1 cellular context compared by ENCODE assay signal in the genomic region with DNA sequence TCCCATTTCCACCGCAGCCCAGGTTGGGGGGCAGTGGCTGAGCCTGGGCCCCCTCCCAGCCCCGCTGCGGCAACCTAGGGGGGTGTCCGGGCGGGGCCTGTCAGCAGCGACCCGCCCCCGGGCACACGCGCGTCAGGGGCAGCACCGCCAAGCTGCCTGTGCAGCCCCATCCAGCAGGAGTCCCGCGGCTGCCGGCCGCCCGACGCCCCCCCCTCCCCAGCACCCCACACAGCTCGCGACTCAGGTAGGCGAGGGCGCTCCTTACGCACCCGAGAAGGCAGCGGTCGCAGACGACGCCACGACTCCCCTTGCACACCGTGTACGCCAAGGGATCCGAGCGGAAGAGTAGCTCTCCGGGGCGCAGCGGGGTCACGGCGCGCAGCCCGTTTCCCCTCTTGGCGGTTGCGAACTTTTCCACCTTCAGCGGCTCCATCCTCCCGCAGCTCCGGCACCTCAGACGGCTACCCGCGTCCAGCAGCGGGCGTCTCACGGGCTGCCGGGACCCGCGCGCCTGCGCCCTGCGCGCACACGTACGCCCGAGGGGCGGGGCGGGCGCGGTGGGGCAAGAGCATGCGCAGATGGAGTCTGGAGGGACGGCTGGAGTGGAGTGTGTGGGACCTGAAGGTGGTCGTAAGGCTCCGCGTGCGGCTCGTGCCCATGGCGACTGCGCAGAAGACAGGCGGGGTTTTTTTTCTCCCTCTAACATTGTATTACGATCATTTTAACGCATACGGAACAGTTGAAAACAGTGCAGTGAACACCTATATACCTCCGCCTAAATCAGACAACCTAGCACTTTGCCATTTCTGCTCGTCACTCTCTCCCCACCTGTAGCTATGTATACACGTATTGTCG.
TF ChIP-seq lines count a peak whose summit lies in the region.

Gene SMYD3 (minus strand): TSS at position 495 of the 855 bp plus-strand sequence.

TF ChIP-seq in HepG2, 621 proteins besides CTCF, POLR2A, EP300 and RAD21 (continued from another document and continues in another):
- TF ChIP-seq, protein P1, sequence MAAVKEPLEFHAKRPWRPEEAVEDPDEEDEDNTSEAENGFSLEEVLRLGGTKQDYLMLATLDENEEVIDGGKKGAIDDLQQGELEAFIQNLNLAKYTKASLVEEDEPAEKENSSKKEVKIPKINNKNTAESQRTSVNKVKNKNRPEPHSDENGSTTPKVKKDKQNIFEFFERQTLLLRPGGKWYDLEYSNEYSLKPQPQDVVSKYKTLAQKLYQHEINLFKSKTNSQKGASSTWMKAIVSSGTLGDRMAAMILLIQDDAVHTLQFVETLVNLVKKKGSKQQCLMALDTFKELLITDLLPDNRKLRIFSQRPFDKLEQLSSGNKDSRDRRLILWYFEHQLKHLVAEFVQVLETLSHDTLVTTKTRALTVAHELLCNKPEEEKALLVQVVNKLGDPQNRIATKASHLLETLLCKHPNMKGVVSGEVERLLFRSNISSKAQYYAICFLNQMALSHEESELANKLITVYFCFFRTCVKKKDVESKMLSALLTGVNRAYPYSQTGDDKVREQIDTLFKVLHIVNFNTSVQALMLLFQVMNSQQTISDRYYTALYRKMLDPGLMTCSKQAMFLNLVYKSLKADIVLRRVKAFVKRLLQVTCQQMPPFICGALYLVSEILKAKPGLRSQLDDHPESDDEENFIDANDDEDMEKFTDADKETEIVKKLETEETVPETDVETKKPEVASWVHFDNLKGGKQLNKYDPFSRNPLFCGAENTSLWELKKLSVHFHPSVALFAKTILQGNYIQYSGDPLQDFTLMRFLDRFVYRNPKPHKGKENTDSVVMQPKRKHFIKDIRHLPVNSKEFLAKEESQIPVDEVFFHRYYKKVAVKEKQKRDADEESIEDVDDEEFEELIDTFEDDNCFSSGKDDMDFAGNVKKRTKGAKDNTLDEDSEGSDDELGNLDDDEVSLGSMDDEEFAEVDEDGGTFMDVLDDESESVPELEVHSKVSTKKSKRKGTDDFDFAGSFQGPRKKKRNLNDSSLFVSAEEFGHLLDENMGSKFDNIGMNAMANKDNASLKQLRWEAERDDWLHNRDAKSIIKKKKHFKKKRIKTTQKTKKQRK (IDR thresholded peaks at IDR 0.05; ENCODE audit: low read length): no peak
- TF ChIP-seq ZNF558 (CRISPR knock-in tag; IDR thresholded peaks at IDR 0.05; ENCODE audit: borderline replicate concordance): no peak
- TF ChIP-seq HBP1 (CRISPR knock-in tag; IDR thresholded peaks at IDR 0.05; ENCODE audit: low read depth): peak; percentile 52; the same call in 1 of the 2 replicates
- no peak for TF ChIP-seq NFRKB (IDR thresholded peaks at IDR 0.05)
- 0 out of 2 replicates have a peak, but pooled peaks have one; percentile 55 for TF ChIP-seq NCOA1 (CRISPR knock-in tag; IDR thresholded peaks at IDR 0.05)
- TF ChIP-seq ZC3H4 (CRISPR knock-in tag; IDR thresholded peaks at IDR 0.05; ENCODE audit: borderline replicate concordance): no peak
- no peak for TF ChIP-seq DMAP1 (CRISPR knock-in tag; IDR thresholded peaks at IDR 0.05)
- 0 out of 2 replicates have a peak, but pooled peaks have one; percentile 15 for TF ChIP-seq ZNF235 (CRISPR knock-in tag; IDR thresholded peaks at IDR 0.05; ENCODE audit: borderline replicate concordance)
- no peak for TF ChIP-seq ISX (CRISPR knock-in tag; conservative IDR thresholded peaks at IDR 0.05)
- TF ChIP-seq, protein P2, sequence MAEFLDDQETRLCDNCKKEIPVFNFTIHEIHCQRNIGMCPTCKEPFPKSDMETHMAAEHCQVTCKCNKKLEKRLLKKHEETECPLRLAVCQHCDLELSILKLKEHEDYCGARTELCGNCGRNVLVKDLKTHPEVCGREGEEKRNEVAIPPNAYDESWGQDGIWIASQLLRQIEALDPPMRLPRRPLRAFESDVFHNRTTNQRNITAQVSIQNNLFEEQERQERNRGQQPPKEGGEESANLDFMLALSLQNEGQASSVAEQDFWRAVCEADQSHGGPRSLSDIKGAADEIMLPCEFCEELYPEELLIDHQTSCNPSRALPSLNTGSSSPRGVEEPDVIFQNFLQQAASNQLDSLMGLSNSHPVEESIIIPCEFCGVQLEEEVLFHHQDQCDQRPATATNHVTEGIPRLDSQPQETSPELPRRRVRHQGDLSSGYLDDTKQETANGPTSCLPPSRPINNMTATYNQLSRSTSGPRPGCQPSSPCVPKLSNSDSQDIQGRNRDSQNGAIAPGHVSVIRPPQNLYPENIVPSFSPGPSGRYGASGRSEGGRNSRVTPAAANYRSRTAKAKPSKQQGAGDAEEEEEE (CRISPR knock-in tag; IDR thresholded peaks at IDR 0.05; ENCODE audit: borderline replicate concordance): no peak
- TF ChIP-seq IRX3 (CRISPR knock-in tag; IDR thresholded peaks at IDR 0.05; ENCODE audit: borderline replicate concordance, low read depth): no peak
- TF ChIP-seq HIC2 (CRISPR knock-in tag; IDR thresholded peaks at IDR 0.05; ENCODE audit: low read depth): no peak
- TF ChIP-seq ZNF30 (CRISPR knock-in tag; IDR thresholded peaks at IDR 0.05): no peak
- TF ChIP-seq MAZ (IDR thresholded peaks at IDR 0.05; ENCODE audit: borderline replicate concordance, low read depth, low read length): no peak
- TF ChIP-seq MAZ (CRISPR knock-in tag; IDR thresholded peaks at IDR 0.05; ENCODE audit: low read depth): 0 out of 2 replicates have a peak, but pooled peaks have one; percentile 14
- TF ChIP-seq NR3C1 (CRISPR knock-in tag; IDR thresholded peaks at IDR 0.05): no peak
- TF ChIP-seq AGO2 (optimal IDR thresholded peaks at IDR 0.05; ENCODE audit: low read depth, low read length): no peak
- TF ChIP-seq SP1 (IDR thresholded peaks at IDR 0.05): no peak
- no peak for TF ChIP-seq SP1 (CRISPR knock-in tag; IDR thresholded peaks at IDR 0.05)
- TF ChIP-seq EZH2 (conservative IDR thresholded peaks at IDR 0.05; ENCODE audit: low read depth, low read length): no peak
- TF ChIP-seq CBFB (CRISPR knock-in tag; IDR thresholded peaks at IDR 0.05): no peak
- TF ChIP-seq, protein P3, sequence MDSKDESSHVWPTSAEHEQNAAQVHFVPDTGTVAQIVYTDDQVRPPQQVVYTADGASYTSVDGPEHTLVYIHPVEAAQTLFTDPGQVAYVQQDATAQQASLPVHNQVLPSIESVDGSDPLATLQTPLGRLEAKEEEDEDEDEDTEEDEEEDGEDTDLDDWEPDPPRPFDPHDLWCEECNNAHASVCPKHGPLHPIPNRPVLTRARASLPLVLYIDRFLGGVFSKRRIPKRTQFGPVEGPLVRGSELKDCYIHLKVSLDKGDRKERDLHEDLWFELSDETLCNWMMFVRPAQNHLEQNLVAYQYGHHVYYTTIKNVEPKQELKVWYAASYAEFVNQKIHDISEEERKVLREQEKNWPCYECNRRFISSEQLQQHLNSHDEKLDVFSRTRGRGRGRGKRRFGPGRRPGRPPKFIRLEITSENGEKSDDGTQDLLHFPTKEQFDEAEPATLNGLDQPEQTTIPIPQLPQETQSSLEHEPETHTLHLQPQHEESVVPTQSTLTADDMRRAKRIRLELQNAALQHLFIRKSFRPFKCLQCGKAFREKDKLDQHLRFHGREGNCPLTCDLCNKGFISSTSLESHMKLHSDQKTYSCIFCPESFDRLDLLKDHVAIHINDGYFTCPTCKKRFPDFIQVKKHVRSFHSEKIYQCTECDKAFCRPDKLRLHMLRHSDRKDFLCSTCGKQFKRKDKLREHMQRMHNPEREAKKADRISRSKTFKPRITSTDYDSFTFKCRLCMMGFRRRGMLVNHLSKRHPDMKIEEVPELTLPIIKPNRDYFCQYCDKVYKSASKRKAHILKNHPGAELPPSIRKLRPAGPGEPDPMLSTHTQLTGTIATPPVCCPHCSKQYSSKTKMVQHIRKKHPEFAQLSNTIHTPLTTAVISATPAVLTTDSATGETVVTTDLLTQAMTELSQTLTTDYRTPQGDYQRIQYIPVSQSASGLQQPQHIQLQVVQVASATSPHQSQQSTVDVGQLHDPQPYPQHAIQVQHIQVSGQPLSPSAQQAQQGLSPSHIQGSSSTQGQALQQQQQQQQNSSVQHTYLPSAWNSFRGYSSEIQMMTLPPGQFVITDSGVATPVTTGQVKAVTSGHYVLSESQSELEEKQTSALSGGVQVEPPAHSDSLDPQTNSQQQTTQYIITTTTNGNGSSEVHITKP (CRISPR knock-in tag; IDR thresholded peaks at IDR 0.05; ENCODE audit: low read depth): no peak
- TF ChIP-seq ZNF660 (CRISPR knock-in tag; IDR thresholded peaks at IDR 0.05; ENCODE audit: borderline replicate concordance, low read depth): no peak
- TF ChIP-seq TAF15 (IDR thresholded peaks at IDR 0.05; ENCODE audit: low read depth, low read length, poor library complexity, severe bottlenecking): no peak
- no peak for TF ChIP-seq ZNF674 (CRISPR knock-in tag; IDR thresholded peaks at IDR 0.05; ENCODE audit: low read depth)
- no peak for TF ChIP-seq DPF2 (CRISPR knock-in tag; IDR thresholded peaks at IDR 0.05; ENCODE audit: borderline replicate concordance, low read depth)
- no peak for TF ChIP-seq KLF9 (CRISPR knock-in tag; IDR thresholded peaks at IDR 0.05; ENCODE audit: low read depth)
- TF ChIP-seq ZSCAN20 (CRISPR knock-in tag; IDR thresholded peaks at IDR 0.05; ENCODE audit: borderline replicate concordance): no peak
- TF ChIP-seq ZNF678 (CRISPR knock-in tag; IDR thresholded peaks at IDR 0.05): no peak
- no peak for TF ChIP-seq ZNF746 (CRISPR knock-in tag; IDR thresholded peaks at IDR 0.05)
- TF ChIP-seq GATAD1 (CRISPR knock-in tag; IDR thresholded peaks at IDR 0.05): peak; percentile 23; the same call in 1 of the 2 replicates
- TF ChIP-seq ZNF589 (CRISPR knock-in tag; conservative IDR thresholded peaks at IDR 0.05): no peak
- 0 out of 2 replicates have a peak, but pooled peaks have one; percentile 39 for TF ChIP-seq ZNF274 (CRISPR knock-in tag; IDR thresholded peaks at IDR 0.05)
- 0 out of 2 replicates have a peak, but pooled peaks have one; percentile 27 for TF ChIP-seq SATB2 (CRISPR knock-in tag; IDR thresholded peaks at IDR 0.05)
- TF ChIP-seq ZNF780A (CRISPR knock-in tag; IDR thresholded peaks at IDR 0.05): peak; percentile 43; the same call in 1 of the 2 replicates
- TF ChIP-seq FOXK2 (IDR thresholded peaks at IDR 0.05): no peak
- TF ChIP-seq, protein P4, sequence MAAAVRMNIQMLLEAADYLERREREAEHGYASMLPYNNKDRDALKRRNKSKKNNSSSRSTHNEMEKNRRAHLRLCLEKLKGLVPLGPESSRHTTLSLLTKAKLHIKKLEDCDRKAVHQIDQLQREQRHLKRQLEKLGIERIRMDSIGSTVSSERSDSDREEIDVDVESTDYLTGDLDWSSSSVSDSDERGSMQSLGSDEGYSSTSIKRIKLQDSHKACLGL (CRISPR knock-in tag; IDR thresholded peaks at IDR 0.05): 0 out of 2 replicates have a peak, but pooled peaks have one; percentile 64
- TF ChIP-seq ZSCAN25 (CRISPR knock-in tag; IDR thresholded peaks at IDR 0.05): no peak
- no peak for TF ChIP-seq GLMP (CRISPR knock-in tag; IDR thresholded peaks at IDR 0.05; ENCODE audit: borderline replicate concordance)
- no peak for TF ChIP-seq XBP1 (CRISPR knock-in tag; IDR thresholded peaks at IDR 0.05)
- no peak for TF ChIP-seq ZNF205 (CRISPR knock-in tag; IDR thresholded peaks at IDR 0.05)
- TF ChIP-seq THAP8 (CRISPR knock-in tag; IDR thresholded peaks at IDR 0.05; ENCODE audit: borderline replicate concordance): 0 out of 2 replicates have a peak, but pooled peaks have one; percentile 17
- peak; percentile 91 for TF ChIP-seq ZBTB14 (CRISPR knock-in tag; IDR thresholded peaks at IDR 0.05)
- TF ChIP-seq ZNF567 (CRISPR knock-in tag; IDR thresholded peaks at IDR 0.05; ENCODE audit: borderline replicate concordance): no peak
- no peak for TF ChIP-seq AKAP8 (CRISPR knock-in tag; IDR thresholded peaks at IDR 0.05)
- peak; percentile 78 for TF ChIP-seq RBFOX2 (IDR thresholded peaks at IDR 0.05; ENCODE audit: low read depth, low read length)
